3 cellular contexts compared by ENCODE assay signal in genomic region chr2:220463876-220464275, GRCh38.
"Had no signal": no experiment of that assay in that cellular context is flagged by ENCODE, and none has a peak within 500 bp of the region (broad histone marks: within the 10 kb centered on the region; RNA-seq: fewer than 3 reads in every experiment).

No MANE protein-coding gene starts in this region.

- DNase-seq: GDM1, GF-D8 had no signal

- H3K4me3 ChIP-seq: GM12878 had no signal
